Comparison of ENCODE assay signal across 8 cellular contexts in genomic region chr5:17118631-17119030, GRCh38.
DNase-seq lines count a peak whose midpoint lies in the region; ATAC-seq and TF ChIP-seq lines count a peak whose summit lies in the region.

No MANE protein-coding gene starts in this region.

- peak; percentile 21 for DNase-seq in activated CD8-positive, alpha-beta T cell treated with anti-CD3 and anti-CD28 coated beads for 36 hours
- no peak for DNase-seq in activated CD8-positive, alpha-beta T cell treated with anti-CD3 and anti-CD28 coated beads, Interleukin-2, amount 10 ng/mL, durations not matched to agents 7 days and 5 days
- DNase-seq in HS-27A (ENCODE audit: low read depth) (peak; percentile 82), adipocyte (ENCODE audit: low read depth) (peak; percentile 83), iPS-NIHi11 (ENCODE audit: low spot score) (peak; percentile 25), NCI-H2107 treated with DMSO at 0.1 percent for 48 hours (lab: John Stamatoyannopoulos, UW; ENCODE audit: unreplicated experiment) (no peak), NCI-H1694 treated with DMSO at 0.1 percent for 48 hours (lab: John Stamatoyannopoulos, UW) (no peak)

- no peaks in the 10 kb centered on the region for H3K36me3 ChIP-seq in adipocyte (ENCODE audit: control insufficient read depth, insufficient read depth, low read length, severe bottlenecking)

- peaks cover 21% of the 10 kb centered on the region for H3K4me1 ChIP-seq in adipocyte (ENCODE audit: control insufficient read depth, insufficient read depth, low read length)

- H3K9me3 ChIP-seq in adipocyte (ENCODE audit: control insufficient read depth, low read length): no peaks in the 10 kb centered on the region

- H3K9me3 Mint-ChIP-seq in activated CD8-positive, alpha-beta T cell treated with anti-CD3 and anti-CD28 coated beads for 36 hours: peaks cover under 1% of the 10 kb centered on the region
- H3K9me3 Mint-ChIP-seq in activated CD8-positive, alpha-beta T cell treated with anti-CD3 and anti-CD28 coated beads, Interleukin-2, amount 10 ng/mL, durations not matched to agents 7 days and 5 days (ENCODE audit: insufficient read depth): no peaks in the 10 kb centered on the region
- H3K9me3 Mint-ChIP-seq in stimulated activated memory B cell treated with anti-CD40 and anti-IgM and Interleukin-4, amounts not matched to agents 10 μg/mL and 1 μg/mL and 100 μg/mL, for 72 hours: peaks cover 4% of the 10 kb centered on the region

- H3K27me3 Mint-ChIP-seq in activated CD8-positive, alpha-beta T cell treated with anti-CD3 and anti-CD28 coated beads for 36 hours: peaks cover 6% of the 10 kb centered on the region
- no peaks in the 10 kb centered on the region for H3K27me3 Mint-ChIP-seq in activated CD8-positive, alpha-beta T cell treated with anti-CD3 and anti-CD28 coated beads, Interleukin-2, amount 10 ng/mL, durations not matched to agents 7 days and 5 days (ENCODE audit: low read depth)
- H3K27me3 Mint-ChIP-seq in stimulated activated memory B cell treated with anti-CD40 and anti-IgM and Interleukin-4, amounts not matched to agents 10 μg/mL and 1 μg/mL and 100 μg/mL, for 72 hours: peaks cover 8% of the 10 kb centered on the region

- H3K4me3 Mint-ChIP-seq in activated CD8-positive, alpha-beta T cell treated with anti-CD3 and anti-CD28 coated beads for 36 hours: no peak overlapping the region
- no peak overlapping the region for H3K4me3 Mint-ChIP-seq in activated CD8-positive, alpha-beta T cell treated with anti-CD3 and anti-CD28 coated beads, Interleukin-2, amount 10 ng/mL, durations not matched to agents 7 days and 5 days
- peak overlapping the region; percentile 49 for H3K4me3 Mint-ChIP-seq in stimulated activated memory B cell treated with anti-CD40 and anti-IgM and Interleukin-4, amounts not matched to agents 10 μg/mL and 1 μg/mL and 100 μg/mL, for 72 hours

- H3K27ac Mint-ChIP-seq in activated CD8-positive, alpha-beta T cell treated with anti-CD3 and anti-CD28 coated beads for 36 hours: peak overlapping the region; percentile 1
- no peak overlapping the region for H3K27ac Mint-ChIP-seq in activated CD8-positive, alpha-beta T cell treated with anti-CD3 and anti-CD28 coated beads, Interleukin-2, amount 10 ng/mL, durations not matched to agents 7 days and 5 days
- peak overlapping the region; percentile 52 for H3K27ac Mint-ChIP-seq in stimulated activated memory B cell treated with anti-CD40 and anti-IgM and Interleukin-4, amounts not matched to agents 10 μg/mL and 1 μg/mL and 100 μg/mL, for 72 hours

- H3K4me1 Mint-ChIP-seq in activated CD8-positive, alpha-beta T cell treated with anti-CD3 and anti-CD28 coated beads for 36 hours (ENCODE audit: low read depth): peaks cover 5% of the 10 kb centered on the region
- H3K4me1 Mint-ChIP-seq in activated CD8-positive, alpha-beta T cell treated with anti-CD3 and anti-CD28 coated beads, Interleukin-2, amount 10 ng/mL, durations not matched to agents 7 days and 5 days (ENCODE audit: low read depth): peaks cover 2% of the 10 kb centered on the region
- peaks cover 9% of the 10 kb centered on the region for H3K4me1 Mint-ChIP-seq in stimulated activated memory B cell treated with anti-CD40 and anti-IgM and Interleukin-4, amounts not matched to agents 10 μg/mL and 1 μg/mL and 100 μg/mL, for 72 hours

- H3K27me3 ChIP-seq in adipocyte (replicated peaks; ENCODE audit: control insufficient read depth, insufficient read depth, low read length): no peaks in the 10 kb centered on the region

- no peaks in the 10 kb centered on the region for H3K36me3 Mint-ChIP-seq in activated CD8-positive, alpha-beta T cell treated with anti-CD3 and anti-CD28 coated beads for 36 hours (ENCODE audit: low read depth)
- no peaks in the 10 kb centered on the region for H3K36me3 Mint-ChIP-seq in activated CD8-positive, alpha-beta T cell treated with anti-CD3 and anti-CD28 coated beads, Interleukin-2, amount 10 ng/mL, durations not matched to agents 7 days and 5 days (ENCODE audit: low read depth)
- no peaks in the 10 kb centered on the region for H3K36me3 Mint-ChIP-seq in stimulated activated memory B cell treated with anti-CD40 and anti-IgM and Interleukin-4, amounts not matched to agents 10 μg/mL and 1 μg/mL and 100 μg/mL, for 72 hours

- TF ChIP-seq CTCF in activated CD8-positive, alpha-beta T cell treated with anti-CD3 and anti-CD28 coated beads for 36 hours (IDR thresholded peaks at IDR 0.05): no peak

- peak; percentile 80 for ATAC-seq in activated CD8-positive, alpha-beta T cell treated with anti-CD3 and anti-CD28 coated beads for 36 hours
- ATAC-seq in activated CD8-positive, alpha-beta T cell treated with anti-CD3 and anti-CD28 coated beads, Interleukin-2, amount 10 ng/mL, durations not matched to agents 7 days and 5 days: no peak
- ATAC-seq in stimulated activated memory B cell treated with anti-CD40 and anti-IgM and Interleukin-4, amounts not matched to agents 10 μg/mL and 1 μg/mL and 100 μg/mL, for 72 hours: peak; percentile 93

- peak overlapping the region; percentile 54 for H3K9ac ChIP-seq in adipocyte (ENCODE audit: low read length)

- H3K4me3 ChIP-seq in adipocyte (ENCODE audit: low read length): no peak overlapping the region

- CTCF ChIA-PET in activated CD8-positive, alpha-beta T cell treated with anti-CD3 and anti-CD28 coated beads for 36 hours (lab: Charles Lee): no interaction called here
- CTCF ChIA-PET in activated CD8-positive, alpha-beta T cell treated with anti-CD3 and anti-CD28 coated beads, Interleukin-2, amount 10 ng/mL, durations not matched to agents 7 days and 5 days (lab: Charles Lee): no interaction called here

- intact Hi-C loops in activated CD8-positive, alpha-beta T cell treated with anti-CD3 and anti-CD28 coated beads for 36 hours (cut with micrococcal nuclease): no loop called here

- POLR2A ChIA-PET in activated CD8-positive, alpha-beta T cell treated with anti-CD3 and anti-CD28 coated beads for 36 hours (lab: Charles Lee): no interaction called here
- POLR2A ChIA-PET in activated CD8-positive, alpha-beta T cell treated with anti-CD3 and anti-CD28 coated beads, Interleukin-2, amount 10 ng/mL, durations not matched to agents 7 days and 5 days (lab: Charles Lee): no interaction called here

Comparison
In these comparisons a context has a peak if more than half of its experiments do, and no peak if none do; other contexts are left out.
1. DNase-seq: peak in activated CD8-positive, alpha-beta T cell treated with anti-CD3 and anti-CD28 coated beads for 36 hours (single experiment), HS-27A (single experiment), adipocyte (single experiment) and iPS-NIHi11 (single experiment); none in activated CD8-positive, alpha-beta T cell treated with anti-CD3 and anti-CD28 coated beads, Interleukin-2, amount 10 ng/mL, durations not matched to agents 7 days and 5 days (single experiment), NCI-H2107 treated with DMSO at 0.1 percent for 48 hours (single experiment) and NCI-H1694 treated with DMSO at 0.1 percent for 48 hours (single experiment).